4 cellular contexts compared by ENCODE assay signal in the genomic region with DNA sequence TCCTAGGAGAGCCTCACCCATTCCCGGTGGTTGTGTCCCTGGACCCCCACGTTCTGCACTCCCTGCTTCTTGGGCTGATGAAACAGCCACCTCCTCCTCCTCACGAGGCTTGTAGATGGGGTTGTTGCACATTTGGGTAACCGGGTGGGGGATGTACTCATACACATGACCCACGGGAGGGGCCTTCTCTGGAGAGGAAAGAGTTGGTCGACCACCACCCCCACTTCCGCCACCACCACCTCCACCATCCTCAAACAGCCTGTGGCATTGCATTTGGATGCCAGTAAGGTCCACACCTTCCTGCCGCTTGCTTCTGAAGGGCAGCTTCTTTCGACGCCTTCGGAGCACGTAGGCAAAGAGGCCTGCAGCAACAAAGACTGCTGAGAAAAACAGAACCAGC. TPM values are rescaled to one million over a fixed set of nuclear protein-coding genes. Genes with fewer than 3 reads are reported as not detected.
"Had no signal": no experiment of that assay in that cellular context is flagged by ENCODE, and none has a peak within 500 bp of the region (broad histone marks: within the 10 kb centered on the region; RNA-seq: fewer than 3 reads in every experiment).

No MANE protein-coding gene starts in this region.

- H3K4me3 ChIP-seq: GM12878 had no signal

- ATAC-seq: GM12878 had no signal

- DNase-seq: GDM1, GF-D8 had no signal

RNA-seq across cellular contexts. Expression of a gene that starts 7.7 kb away (rescaled TPM):
- total RNA-seq: G401, GM12878 had no signal
